In the genomic region with DNA sequence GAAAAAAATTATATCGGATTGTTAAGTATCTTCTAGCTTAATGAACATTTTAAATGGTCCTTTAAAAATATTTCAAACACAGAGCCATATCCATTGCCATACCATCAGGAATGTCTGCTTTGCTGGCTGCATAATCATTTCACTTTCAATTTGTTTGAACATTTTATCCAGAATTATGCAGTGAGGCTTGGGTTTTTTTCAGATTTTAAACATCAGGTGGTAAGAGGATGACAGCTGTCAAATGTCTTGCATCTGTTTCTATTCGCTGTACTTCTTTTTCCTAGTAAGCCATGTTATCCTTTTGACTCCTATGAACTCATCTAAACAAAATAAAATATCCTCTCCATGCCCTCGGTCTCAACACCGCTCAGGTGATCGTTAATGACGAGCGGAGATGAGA, we compare ENCODE assay signal across 8 cellular contexts. TPM values are rescaled to one million over a fixed set of nuclear protein-coding genes. Genes with fewer than 3 reads are reported as not detected.
DNase-seq lines count a peak whose midpoint lies in the region; ATAC-seq and TF ChIP-seq lines count a peak whose summit lies in the region.

No MANE protein-coding gene starts in this region.

- H3K27me3 ChIP-seq in BJ (ENCODE audit: control insufficient read depth, insufficient read depth, low read length) = no peaks in the 10 kb centered on the region
- peaks cover 14% of the 10 kb centered on the region; the same call in 1 of the 2 replicates for H3K27me3 ChIP-seq in HUES64 (ENCODE audit: insufficient read depth, low read length)
- no peaks in the 10 kb centered on the region for H3K27me3 ChIP-seq in naive thymus-derived CD4-positive, alpha-beta T cell (ENCODE audit: control insufficient read depth in 2 of 2, insufficient read depth in 2 of 2, low read length in 2 of 2)

- peak overlapping the region; percentile 91 for H3K27ac Mint-ChIP-seq in central memory CD8-positive, alpha-beta T cell (ENCODE audit: low read depth)
- H3K27ac Mint-ChIP-seq in naive thymus-derived CD4-positive, alpha-beta T cell = peak overlapping the region; percentile 72 to 97 (median 92)

- no peak for TF ChIP-seq CTCF in BJ (IDR thresholded peaks at IDR 0.05; ENCODE audit: insufficient read depth, low read depth, low read length)

- intact Hi-C loops in naive thymus-derived CD4-positive, alpha-beta T cell (cut with micrococcal nuclease) = loop anchor here (1.0 to 10.0 kb wide), 11 partner anchors 51 to 1678 kb away; partner anchors contain the start of genes UGDH (in 2 of the 2), N4BP2 (in 1 of the 2), PDS5A (in 1 of the 2) and RELL1 (in 1 of the 2)

- CTCF ChIA-PET in BJ (lab: Yijun Ruan, JAX) = interaction anchor here (0.9 kb wide), 1 partner anchor 15 kb away, joined by 4 read pairs; no protein-coding TSS in a partner anchor
- CTCF ChIA-PET in naive thymus-derived CD4-positive, alpha-beta T cell (lab: Charles Lee) = no interaction called here

- no peak for ATAC-seq in central memory CD8-positive, alpha-beta T cell (replicated peaks; ENCODE audit: extremely low read depth, poor library complexity, severe bottlenecking)
- ATAC-seq in naive thymus-derived CD4-positive, alpha-beta T cell = no peak

- POLR2A ChIA-PET in BJ (lab: Charles Lee) = interaction anchor here (0.5 kb wide), 1 partner anchor 211 kb away, joined by 5 read pairs; no protein-coding TSS in a partner anchor
- POLR2A ChIA-PET in naive thymus-derived CD4-positive, alpha-beta T cell (lab: Charles Lee) = interaction anchor here (3.7 kb wide), 2 partner anchors 10 to 93 kb away, joined by 29 to 51 read pairs; partner anchors contain the start of genes LIAS and RPL9

- no peaks in the 10 kb centered on the region for H3K9me3 Mint-ChIP-seq in central memory CD8-positive, alpha-beta T cell
- peaks cover 0 to 6% (median 1%) of the 10 kb centered on the region in 11 donors for H3K9me3 Mint-ChIP-seq in naive thymus-derived CD4-positive, alpha-beta T cell

- peak overlapping the region; percentile 94 for H3K9ac ChIP-seq in HUES64 (ENCODE audit: low read depth, low read length)

- 19% methylated on average over 6 of the region's 7 CpGs for WGBS in HUES64

- H3K4me3 ChIP-seq in BJ (ENCODE audit: low read depth, low read length) (peak overlapping the region; percentile 95), HUES64 (ENCODE audit: low read length) (peak overlapping the region; percentile 80)
- peak overlapping the region; percentile 69 for H3K4me3 ChIP-seq in naive thymus-derived CD4-positive, alpha-beta T cell (ENCODE audit: low read length)

- 0 out of 2 replicates have a peak, but pooled peaks cover 4% of the 10 kb centered on the region for H3K9me3 ChIP-seq in HUES64 (ENCODE audit: insufficient read depth, low read depth, low read length)
- H3K9me3 ChIP-seq in naive thymus-derived CD4-positive, alpha-beta T cell (ENCODE audit: control insufficient read depth in 2 of 3, low read length in 3 of 3) = no peaks in the 10 kb centered on the region

- H3K4me1 Mint-ChIP-seq in central memory CD8-positive, alpha-beta T cell = peaks cover 32% of the 10 kb centered on the region
- peaks cover 33 to 59% (median 41%) of the 10 kb centered on the region in 7 donors for H3K4me1 Mint-ChIP-seq in naive thymus-derived CD4-positive, alpha-beta T cell

- H3K27ac ChIP-seq in HUES64 (ENCODE audit: low read depth, low read length) = 0 out of 2 replicates have a peak overlapping the region, but pooled peaks have one; percentile 94
- H3K27ac ChIP-seq in naive thymus-derived CD4-positive, alpha-beta T cell (ENCODE audit: low read depth, low read length) = peak overlapping the region; percentile 84

- no peak for DNase-seq in BJ (ENCODE audit: low read depth)
- no peak for DNase-seq in central memory CD8-positive, alpha-beta T cell (ENCODE audit: low spot score in 2 of 2)
- peak in 1 of 9 donors; percentile 11 for DNase-seq in naive thymus-derived CD4-positive, alpha-beta T cell
- DNase-seq in stimulated activated CD4-positive, alpha-beta T cell treated with anti-CD3 and anti-CD28 coated beads, Interleukin-4, amount 100 ng/mL, for 4 hours = no peak
- DNase-seq in anterior cingulate cortex (lab: John Stamatoyannopoulos, UW) = no peak
- DNase-seq in NCI-H69 (lab: John Stamatoyannopoulos, UW) = no peak
- no peak for DNase-seq in DMS153 (lab: John Stamatoyannopoulos, UW)

- peak overlapping the region; percentile 93 for H3K4me3 Mint-ChIP-seq in central memory CD8-positive, alpha-beta T cell
- peak overlapping the region; percentile 88 to 98 (median 94) for H3K4me3 Mint-ChIP-seq in naive thymus-derived CD4-positive, alpha-beta T cell

- H3K4me1 ChIP-seq in HUES64 (ENCODE audit: insufficient read depth, low read length) = peaks cover 7% of the 10 kb centered on the region; the same call in 1 of the 2 replicates
- peaks cover 12 to 19% of the 10 kb centered on the region in 2 donors for H3K4me1 ChIP-seq in naive thymus-derived CD4-positive, alpha-beta T cell (ENCODE audit: control insufficient read depth in 2 of 2, insufficient read depth in 2 of 2, low read length in 2 of 2)

- H3K36me3 ChIP-seq in BJ (ENCODE audit: control insufficient read depth, insufficient read depth, low read length) (no peaks in the 10 kb centered on the region), HUES64 (ENCODE audit: insufficient read depth, low read length) (no peaks in the 10 kb centered on the region)
- H3K36me3 ChIP-seq in naive thymus-derived CD4-positive, alpha-beta T cell (ENCODE audit: control insufficient read depth in 2 of 3, insufficient read depth in 3 of 3, low read length in 3 of 3) = peaks cover 0 to 4% (median 0%) of the 10 kb centered on the region in 3 experiments

- peaks cover 20% of the 10 kb centered on the region for H3K36me3 Mint-ChIP-seq in central memory CD8-positive, alpha-beta T cell (ENCODE audit: insufficient read depth)
- peaks cover 0 to 15% (median 0%) of the 10 kb centered on the region in 5 donors for H3K36me3 Mint-ChIP-seq in naive thymus-derived CD4-positive, alpha-beta T cell

- H3K27me3 Mint-ChIP-seq in central memory CD8-positive, alpha-beta T cell = no peaks in the 10 kb centered on the region
- no peaks in the 10 kb centered on the region for H3K27me3 Mint-ChIP-seq in naive thymus-derived CD4-positive, alpha-beta T cell

RNA-seq across cellular contexts. Expression of gene RFC1, which starts 0.8 kb away (rescaled TPM):
- polyA plus RNA-seq in BJ (2011; rRNA removed) = 18.1 and 32.6 TPM in 2 replicates
- polyA minus RNA-seq in BJ (2011; rRNA and poly(A)+ RNA removed) = 23.9 and 24.1 TPM in 2 replicates
- polyA plus RNA-seq in HUES64 (2013, experiment 1 of 2) = 44.7 TPM
- polyA plus RNA-seq in HUES64 (2013, experiment 2 of 2) = 52.0 TPM
- 10 to 100 TPM; 62.4 to 66.4 (median 64.3) TPM for total RNA-seq in naive thymus-derived CD4-positive, alpha-beta T cell
- 10 to 100 TPM; 33.8 to 56.2 TPM for polyA plus RNA-seq in naive thymus-derived CD4-positive, alpha-beta T cell

RNA-seq across cellular contexts. Expression of gene KLB, which starts 41.4 kb away (rescaled TPM):
- polyA plus RNA-seq in BJ (2011; rRNA removed) = not detected in 2 replicates
- not detected in 2 replicates for polyA minus RNA-seq in BJ (2011; rRNA and poly(A)+ RNA removed)
- polyA plus RNA-seq in HUES64 (2013, experiment 1 of 2) = not detected
- not detected for polyA plus RNA-seq in HUES64 (2013, experiment 2 of 2)
- total RNA-seq in naive thymus-derived CD4-positive, alpha-beta T cell = not detected
- under 1 TPM in 1 of 2 donors, not detected in 1; 0.07 TPM for polyA plus RNA-seq in naive thymus-derived CD4-positive, alpha-beta T cell
